ENCODE assay signal across 1 cellular context in the genomic region with DNA sequence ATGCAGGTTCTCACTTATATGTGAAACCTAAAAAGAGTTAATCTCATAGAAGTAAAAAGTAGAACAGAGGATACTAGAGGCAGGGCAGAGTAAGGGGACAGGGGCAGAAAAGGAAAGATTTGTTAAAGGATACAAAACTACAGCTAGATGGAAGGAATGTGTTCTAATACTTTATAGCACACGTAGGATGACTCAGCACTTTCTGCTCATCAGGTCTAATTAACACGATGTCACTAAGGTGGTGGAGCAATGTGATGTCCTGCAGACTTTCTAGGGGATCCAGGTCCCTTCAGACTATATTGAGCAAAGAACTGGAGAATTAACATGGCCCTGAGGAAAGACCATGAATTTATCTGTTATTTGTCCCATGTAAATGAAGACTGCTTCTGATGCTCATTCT.
TF ChIP-seq lines count a peak whose summit lies in the region.

No MANE protein-coding gene starts in this region.

TF ChIP-seq in IMR-90, 13 proteins besides CTCF, POLR2A, EP300 and RAD21 (continued from another document):
- peak; percentile 97 for TF ChIP-seq NFE2L2 (IDR thresholded peaks at IDR 0.05; ENCODE audit: low read depth, low read length)
- TF ChIP-seq MAZ (IDR thresholded peaks at IDR 0.05; ENCODE audit: borderline replicate concordance, low read depth, low read length) = no peak
TF ChIP-seq in IMR-90: peak in this region for 2.
